15 cellular contexts compared by ENCODE assay signal in genomic region chr3:3851621-3852323, GRCh38. TPM values are rescaled to one million over a fixed set of nuclear protein-coding genes. Genes with fewer than 3 reads are reported as not detected.
DNase-seq lines count a peak whose midpoint lies in the region; ATAC-seq and TF ChIP-seq lines count a peak whose summit lies in the region.
"Had no signal": no experiment of that assay in that cellular context is flagged by ENCODE, and none has a peak within 500 bp of the region (broad histone marks: within the 10 kb centered on the region; RNA-seq: fewer than 3 reads in every experiment).

No MANE protein-coding gene starts in this region.

- H3K27me3 ChIP-seq in GM06990 (replicated peaks; ENCODE audit: control insufficient read depth, insufficient read depth, low read length) (no peaks in the 10 kb centered on the region), trophoblast cell (ENCODE audit: insufficient read depth, low read length) (no peaks in the 10 kb centered on the region)

- DNase-seq in GM06990 (ENCODE audit: extremely low read depth, insufficient read length) (peak; percentile 8), trophoblast cell (no peak), chondrocyte (ENCODE audit: low spot score) (no peak), cerebellar nuclear complex (lab: John Stamatoyannopoulos, UW) (no peak), substantia nigra (lab: John Stamatoyannopoulos, UW) (no peak)
- DNase-seq: DMS79; NCI-H345; stimulated activated CD4-positive, alpha-beta T cell treated with anti-CD3 and anti-CD28 coated beads, Interleukin-2, amount 100 ng/mL, for 48 hours had no signal

- no peak overlapping the region for H3K4me2 ChIP-seq in trophoblast cell (ENCODE audit: low read length)

- H3K9me3 ChIP-seq in trophoblast cell (ENCODE audit: insufficient read depth, low read depth, low read length), result no peaks in the 10 kb centered on the region

- no peaks in the 10 kb centered on the region for H3K27me3 Mint-ChIP-seq in chondrocyte (ENCODE audit: low read depth)

- no peaks in the 10 kb centered on the region for H3K4me1 Mint-ChIP-seq in chondrocyte (ENCODE audit: low read depth)

- H4K8ac ChIP-seq in trophoblast cell (ENCODE audit: low read depth, low read length), result no peak overlapping the region

- H2BK120ac ChIP-seq in trophoblast cell (ENCODE audit: insufficient read depth, low read length, poor library complexity), result no peak overlapping the region

- H3K23ac ChIP-seq in trophoblast cell (ENCODE audit: low read length), result no peak overlapping the region

- H2BK12ac ChIP-seq in trophoblast cell (ENCODE audit: low read length), result no peak overlapping the region

- no peak overlapping the region for H3K14ac ChIP-seq in trophoblast cell (ENCODE audit: low read length)

- no peak overlapping the region for H3K18ac ChIP-seq in trophoblast cell (ENCODE audit: low read length)

- no peaks in the 10 kb centered on the region for H3K36me3 ChIP-seq in GM06990 (ENCODE audit: control insufficient read depth, insufficient read depth, low read length)
- peaks cover 2 to 14% of the 10 kb centered on the region in 2 experiments for H3K36me3 ChIP-seq in trophoblast cell (ENCODE audit: control insufficient read depth in 1 of 2, insufficient read depth in 2 of 2, low read length in 2 of 2)

- no peak for TF ChIP-seq CTCF in GM06990 (IDR thresholded peaks at IDR 0.05; ENCODE audit: insufficient read depth, low read length, poor library complexity, severe bottlenecking)
- no peak for TF ChIP-seq CTCF in chondrocyte (IDR thresholded peaks at IDR 0.05)

- no peak overlapping the region for H4K12ac ChIP-seq in trophoblast cell (ENCODE audit: low read depth, low read length)

- peaks cover 0 to 2% of the 10 kb centered on the region in 2 experiments for H3K4me1 ChIP-seq in trophoblast cell (ENCODE audit: control insufficient read depth in 1 of 2, insufficient read depth in 2 of 2, low read length in 2 of 2)

- no peak overlapping the region for H3K27ac Mint-ChIP-seq in chondrocyte (ENCODE audit: unreplicated experiment)

- H3K9ac ChIP-seq in trophoblast cell (ENCODE audit: low read length), result no peak overlapping the region
- H3K9ac ChIP-seq: parathyroid adenoma had no signal

- H2AFZ ChIP-seq in trophoblast cell (ENCODE audit: insufficient read depth, low read length, poor library complexity), result no peak overlapping the region
- H2AFZ ChIP-seq: parathyroid adenoma had no signal

- no peak overlapping the region for H3K4me3 ChIP-seq in GM06990 (replicated peaks; ENCODE audit: low read depth, low read length)
- H3K4me3 ChIP-seq in trophoblast cell (ENCODE audit: low read depth, low read length), result no peak overlapping the region
- H3K4me3 ChIP-seq: coronary artery, K562 had no signal

- no peak overlapping the region for H3K27ac ChIP-seq in trophoblast cell (ENCODE audit: low read depth, low read length)
- no peak overlapping the region for H3K27ac ChIP-seq in substantia nigra (ENCODE audit: low read depth, low read length, poor library complexity, severe bottlenecking)
- H3K27ac ChIP-seq: coronary artery, parathyroid adenoma had no signal

- no peaks in the 10 kb centered on the region for H3K9me3 Mint-ChIP-seq in chondrocyte (ENCODE audit: low read depth)

- H2BK5ac ChIP-seq in trophoblast cell (ENCODE audit: low read depth, low read length, poor library complexity), result no peak overlapping the region

- no CpG with 5 or more reads among the region's 4 CpGs for WGBS in trophoblast cell (ENCODE audit: extremely low coverage, insufficient coverage, insufficient read length)

- H3K4me3 Mint-ChIP-seq in chondrocyte (ENCODE audit: unreplicated experiment), result no peak overlapping the region

- no peak overlapping the region for H3K4ac ChIP-seq in trophoblast cell (ENCODE audit: low read depth, low read length)

- H3K36me3 Mint-ChIP-seq in chondrocyte (ENCODE audit: low read depth), result no peaks in the 10 kb centered on the region

- H3K79me2 ChIP-seq in trophoblast cell (ENCODE audit: control insufficient read depth, insufficient read depth, low read length, poor library complexity), result no peaks in the 10 kb centered on the region
- H3K79me2 ChIP-seq: parathyroid adenoma had no signal

- no peaks in the 10 kb centered on the region for H3K79me1 ChIP-seq in trophoblast cell (ENCODE audit: low read length)

- no peak overlapping the region for H2AK5ac ChIP-seq in trophoblast cell (ENCODE audit: low read length)

- ATAC-seq in GM19035 (IDR thresholded peaks at IDR 0.05; ENCODE audit: unreplicated experiment), result peak; percentile 81
- ATAC-seq in HG02623 (IDR thresholded peaks at IDR 0.05; ENCODE audit: unreplicated experiment), result peak; percentile 89
- peak; percentile 95 for ATAC-seq in HG03460 (IDR thresholded peaks at IDR 0.05; ENCODE audit: unreplicated experiment)
- ATAC-seq: K562 had no signal

- no peak overlapping the region for H4K91ac ChIP-seq in trophoblast cell (ENCODE audit: low read depth, low read length)

RNA-seq across cellular contexts. Expression of gene LRRN1, which starts 52.5 kb away (rescaled TPM):
- polyA plus RNA-seq in trophoblast cell (2013), result 338 TPM in 2 replicates
- 2.2 to 3.2 TPM (median 2.8 TPM) in 3 replicates for total RNA-seq in chondrocyte
- polyA plus RNA-seq: AG04450, K562 had no signal
